ENCODE assay signal across 35 cellular contexts in genomic region chr6:165263-165662, GRCh38.
A peak's percentile ranks its signal among the peaks of the same experiment; 100 is the strongest.
DNase-seq lines count a peak whose midpoint lies in the region; ATAC-seq, FAIRE-seq and TF ChIP-seq lines count a peak whose summit lies in the region.
"Had no signal": no experiment of that assay in that cellular context is flagged by ENCODE, and none has a peak within 500 bp of the region (broad histone marks: within the 10 kb centered on the region; RNA-seq: fewer than 3 reads in every experiment).

No MANE protein-coding gene starts in this region.

- no peaks in the 10 kb centered on the region for H3K36me3 Mint-ChIP-seq in activated CD4-positive, alpha-beta T cell treated with anti-CD3 and anti-CD28 coated beads, Interleukin-2, amount 10 ng/mL, durations not matched to agents 24 days and 14 days (ENCODE audit: low read depth)
- H3K36me3 Mint-ChIP-seq: CD14-positive monocyte; CD4-positive, alpha-beta memory T cell; CD4-positive, CD25-positive, alpha-beta regulatory T cell; CD8-positive, alpha-beta T cell had no signal

- H3K4me1 Mint-ChIP-seq in activated CD4-positive, alpha-beta T cell treated with anti-CD3 and anti-CD28 coated beads, Interleukin-2, amount 10 ng/mL, durations not matched to agents 24 days and 14 days = no peaks in the 10 kb centered on the region
- H3K4me1 Mint-ChIP-seq in stimulated activated naive CD8-positive, alpha-beta T cell treated with anti-CD3 and anti-CD28 coated beads, Interleukin-15, amount 100 ng/mL, for 72 hours = no peaks in the 10 kb centered on the region
- H3K4me1 Mint-ChIP-seq: B cell; CD14-positive monocyte; CD4-positive, alpha-beta memory T cell; CD8-positive, alpha-beta memory T cell had no signal

- CTCF ChIA-PET in PC-3 (lab: Charles Lee) = no interaction called here
- CTCF ChIA-PET in GM12878 (lab: Yijun Ruan, JAX) = interaction anchor here (2.1 to 6.7 kb wide), 3 partner anchors 8 to 15 kb away, joined by 16 to 107 read pairs (median 91); no protein-coding TSS in a partner anchor

- H3K27ac ChIP-seq in BLaER1 = no peak overlapping the region
- H3K27ac ChIP-seq in PC-3 (ENCODE audit: low read length) = no peak overlapping the region
- H3K27ac ChIP-seq in GM12878 (ENCODE audit: control insufficient read depth, insufficient read depth) = no peak overlapping the region
- H3K27ac ChIP-seq in aorta (ENCODE audit: low read depth in 1 of 2, low read length in 2 of 2) = no peak overlapping the region
- H3K27ac ChIP-seq: 22Rv1; A549; BLaER1 treated with 17β-estradiol and CSF1 and Interleukin-3, amounts not matched to agents 10 nM and 100 nM; C4-2B had no signal

- no peaks in the 10 kb centered on the region for H3K9me2 ChIP-seq in PC-3 (replicated peaks; ENCODE audit: low read length)

- no peak for TF ChIP-seq CTCF in PC-3 (conservative IDR thresholded peaks at IDR 0.05; ENCODE audit: low read depth, low read length)
- TF ChIP-seq CTCF in GM12878 (IDR thresholded peaks at IDR 0.05 in 2 of 3, conservative IDR thresholded peaks at IDR 0.05 in 1 of 3; ENCODE audit: control insufficient read depth in 2 of 3, extremely low read depth in 1 of 3, insufficient read depth in 1 of 3, low read depth in 3 of 3, low read length in 3 of 3) = no peak

- intact Hi-C loops in activated CD4-positive, alpha-beta T cell treated with anti-CD3 and anti-CD28 coated beads, Interleukin-2, amount 10 ng/mL, durations not matched to agents 24 days and 14 days (cut with micrococcal nuclease) = no loop called here
- intact Hi-C loops in PC-3 (cut with micrococcal nuclease) = no loop called here
- intact Hi-C loops in GM12878 (cut with micrococcal nuclease; ENCODE audit: unreplicated experiment) = no loop called here
- intact Hi-C loops in aorta (cut with DNase I) = no loop called here

- 75% methylated on average over 1 of the region's 1 CpG for WGBS in GM12878 (ENCODE audit: insufficient coverage, insufficient replicate concordance, low lambda C conversion rate, missing lambda C conversion rate)
- WGBS in aorta, 2 donors = 45 to 65% methylated on average over 1 of the region's 1 CpG

- FAIRE-seq in GM12878 (lab: Jason Lieb, UNC) = peak; percentile 7
- FAIRE-seq: A204.1, A549 had no signal

- DNase-seq in activated CD4-positive, alpha-beta T cell treated with anti-CD3 and anti-CD28 coated beads, Interleukin-2, amount 10 ng/mL, durations not matched to agents 24 days and 14 days = peak; percentile 31
- no peak for DNase-seq in activated CD4-positive, alpha-beta T cell treated with anti-CD3 and anti-CD28 coated beads, Interleukin-2, amount 50 U/mL, for 4 hours
- peak; percentile 73 for DNase-seq in PC-3
- DNase-seq in GM12878 (ENCODE audit: low read depth, low spot score) = no peak
- DNase-seq in HUDEP-2 (lab: John Stamatoyannopoulos, UW; ENCODE audit: unreplicated experiment in 76 of 76) = no peak
- no peak for DNase-seq in stimulated activated naive CD8-positive, alpha-beta T cell treated with anti-CD3 and anti-CD28 coated beads, Interleukin-15, amount 100 ng/mL, for 72 hours
- DNase-seq in aorta = no peak
- DNase-seq: 8988T; ACHN; AML-193; BE2C; C1 segment of cervical spinal cord; Caco-2; Calu3; CD4-positive, alpha-beta memory T cell; CD4-positive, alpha-beta T cell; CD4-positive, CD25-positive, alpha-beta regulatory T cell; CD8-positive, alpha-beta memory T cell; CD8-positive, alpha-beta T cell; COR-L47; DMS 273 treated with DMSO at 0.1 percent for 48 hours; DMS153; DMS53; DMS79; DMS79 treated with DMSO at 0.1 percent for 48 hours; DND-41; EL had no signal

- in situ Hi-C loops in GM12878 (cut with MboI) = no loop called here

- H3K9me3 ChIP-seq in BLaER1 (no peaks in the 10 kb centered on the region), PC-3 (ENCODE audit: low read length) (no peaks in the 10 kb centered on the region), GM12878 (replicated peaks; ENCODE audit: control insufficient read depth, insufficient read depth, low read length) (no peaks in the 10 kb centered on the region), aorta (ENCODE audit: control insufficient read depth, low read length) (no peaks in the 10 kb centered on the region)
- H3K9me3 ChIP-seq: A549, BE2C, Caco-2 had no signal

- TF ChIP-seq EP300 in GM12878 (IDR thresholded peaks at IDR 0.05; ENCODE audit: borderline replicate concordance in 1 of 2, control insufficient read depth in 1 of 2, low read depth in 2 of 2, low read length in 2 of 2) = no peak

- TF ChIP-seq RAD21 in GM12878 (IDR thresholded peaks at IDR 0.05; ENCODE audit: insufficient read depth, low read depth, low read length) = no peak

- H3K9me3 Mint-ChIP-seq in activated CD4-positive, alpha-beta T cell treated with anti-CD3 and anti-CD28 coated beads, Interleukin-2, amount 10 ng/mL, durations not matched to agents 24 days and 14 days = no peaks in the 10 kb centered on the region
- H3K9me3 Mint-ChIP-seq in stimulated activated naive CD8-positive, alpha-beta T cell treated with anti-CD3 and anti-CD28 coated beads, Interleukin-15, amount 100 ng/mL, for 72 hours = no peaks in the 10 kb centered on the region
- H3K9me3 Mint-ChIP-seq: CD14-positive monocyte; CD4-positive, alpha-beta T cell; CD8-positive, alpha-beta T cell had no signal

- H3K4me3 Mint-ChIP-seq in activated CD4-positive, alpha-beta T cell treated with anti-CD3 and anti-CD28 coated beads, Interleukin-2, amount 10 ng/mL, durations not matched to agents 24 days and 14 days = no peak overlapping the region
- H3K4me3 Mint-ChIP-seq in stimulated activated naive CD8-positive, alpha-beta T cell treated with anti-CD3 and anti-CD28 coated beads, Interleukin-15, amount 100 ng/mL, for 72 hours = no peak overlapping the region
- H3K4me3 Mint-ChIP-seq: B cell; CD14-positive monocyte; CD4-positive, alpha-beta T cell; CD4-positive, CD25-positive, alpha-beta regulatory T cell; CD8-positive, alpha-beta memory T cell; CD8-positive, alpha-beta T cell had no signal

- H2AFZ ChIP-seq in PC-3 (ENCODE audit: low read length) (no peak overlapping the region), GM12878 (ENCODE audit: control insufficient read depth, low read depth, low read length) (no peak overlapping the region)

- no peaks in the 10 kb centered on the region for H3K79me2 ChIP-seq in PC-3 (ENCODE audit: low read length)
- no peaks in the 10 kb centered on the region for H3K79me2 ChIP-seq in GM12878 (ENCODE audit: control insufficient read depth, insufficient read depth, low read length)

- no peak for TF ChIP-seq POLR2A in GM12878 (IDR thresholded peaks at IDR 0.05; ENCODE audit: low read depth, low read length)

- no TSS peak for BruUV-seq in PC-3 (replicated peaks; lab: Mats Ljungman, UMichigan)
- BruUV-seq in GM12878 (replicated peaks; lab: Mats Ljungman, UMichigan) = no TSS peak

- H3K27ac Mint-ChIP-seq in activated CD4-positive, alpha-beta T cell treated with anti-CD3 and anti-CD28 coated beads, Interleukin-2, amount 10 ng/mL, durations not matched to agents 24 days and 14 days = no peak overlapping the region
- no peak overlapping the region for H3K27ac Mint-ChIP-seq in stimulated activated naive CD8-positive, alpha-beta T cell treated with anti-CD3 and anti-CD28 coated beads, Interleukin-15, amount 100 ng/mL, for 72 hours
- H3K27ac Mint-ChIP-seq: B cell; CD14-positive monocyte; CD4-positive, alpha-beta T cell; CD4-positive, CD25-positive, alpha-beta regulatory T cell; CD8-positive, alpha-beta memory T cell; CD8-positive, alpha-beta T cell had no signal

- SMC1A ChIA-PET in GM12878 (lab: Charles Lee; ENCODE audit: uncharacterized antibody, unreplicated experiment) = interaction anchor here (0.6 kb wide), 1 partner anchor 9 kb away, joined by 3 read pairs; no protein-coding TSS in a partner anchor

- no peaks in the 10 kb centered on the region for H3K36me3 ChIP-seq in BLaER1
- H3K36me3 ChIP-seq in PC-3 (ENCODE audit: low read depth, low read length) = no peaks in the 10 kb centered on the region
- no peaks in the 10 kb centered on the region for H3K36me3 ChIP-seq in GM12878 (ENCODE audit: control insufficient read depth in 2 of 2, insufficient read depth in 2 of 2, low read length in 1 of 2)
- H3K36me3 ChIP-seq in aorta (ENCODE audit: control insufficient read depth in 1 of 2, insufficient read depth in 2 of 2, low read length in 1 of 2) = no peaks in the 10 kb centered on the region
- H3K36me3 ChIP-seq: BE2C; BLaER1 treated with 17β-estradiol and CSF1 and Interleukin-3, amounts not matched to agents 10 nM and 100 nM had no signal

- H3F3A ChIP-seq in PC-3 (ENCODE audit: low read length, unreplicated experiment) = no peaks in the 10 kb centered on the region

- peaks cover 37% of the 10 kb centered on the region for H3K4me1 ChIP-seq in BLaER1
- peaks cover 14% of the 10 kb centered on the region for H3K4me1 ChIP-seq in PC-3 (ENCODE audit: insufficient read depth, low read length)
- H3K4me1 ChIP-seq in GM12878 (ENCODE audit: control insufficient read depth, insufficient read depth, low read length) = no peaks in the 10 kb centered on the region
- no peaks in the 10 kb centered on the region for H3K4me1 ChIP-seq in aorta (ENCODE audit: control insufficient read depth in 1 of 2, insufficient read depth in 2 of 2, low read length in 2 of 2)
- H3K4me1 ChIP-seq: A549, BE2C, Caco-2 had no signal

- peak; percentile 91 for ATAC-seq in PC-3
- ATAC-seq in GM12878 = no peak
- ATAC-seq in stimulated activated naive CD8-positive, alpha-beta T cell treated with anti-CD3 and anti-CD28 coated beads, Interleukin-15, amount 100 ng/mL, for 72 hours = no peak
- ATAC-seq in aorta (ENCODE audit: low FRiP score) = no peak
- ATAC-seq: A549; CD8-positive, alpha-beta T cell had no signal

- H3K4me3 ChIP-seq in BLaER1 (no peak overlapping the region), PC-3 (ENCODE audit: low read length) (no peak overlapping the region), GM12878 (no peak overlapping the region), aorta (ENCODE audit: low read length in 2 of 2) (no peak overlapping the region)
- H3K4me3 ChIP-seq: A549; BLaER1 treated with 17β-estradiol and CSF1 and Interleukin-3, amounts not matched to agents 10 nM and 100 nM had no signal

- peaks cover 29% of the 10 kb centered on the region for H3K27me3 Mint-ChIP-seq in activated CD4-positive, alpha-beta T cell treated with anti-CD3 and anti-CD28 coated beads, Interleukin-2, amount 10 ng/mL, durations not matched to agents 24 days and 14 days
- peaks cover 12% of the 10 kb centered on the region for H3K27me3 Mint-ChIP-seq in stimulated activated naive CD8-positive, alpha-beta T cell treated with anti-CD3 and anti-CD28 coated beads, Interleukin-15, amount 100 ng/mL, for 72 hours
- H3K27me3 Mint-ChIP-seq: B cell had no signal

- H4K20me1 ChIP-seq in BLaER1 (no peaks in the 10 kb centered on the region), PC-3 (ENCODE audit: low read length) (no peaks in the 10 kb centered on the region), GM12878 (ENCODE audit: control insufficient read depth, insufficient read depth) (no peaks in the 10 kb centered on the region)
- H4K20me1 ChIP-seq: BLaER1 treated with 17β-estradiol and CSF1 and Interleukin-3, amounts not matched to agents 10 nM and 100 nM had no signal

- RAD21 ChIA-PET in GM12878 (lab: Charles Lee; ENCODE audit: unreplicated experiment) = interaction anchor here (1.0 to 4.4 kb wide), 3 partner anchors 10 to 15 kb away, joined by 3 to 24 read pairs (median 3); no protein-coding TSS in a partner anchor

- H3K27me3 ChIP-seq in BLaER1 (no peaks in the 10 kb centered on the region), PC-3 (ENCODE audit: low read length) (no peaks in the 10 kb centered on the region), GM12878 (replicated peaks in 1 of 2; ENCODE audit: control insufficient read depth in 2 of 2, insufficient read depth in 2 of 2, low read length in 1 of 2) (no peaks in the 10 kb centered on the region), aorta (ENCODE audit: control insufficient read depth in 1 of 2, insufficient read depth in 2 of 2, low read length in 1 of 2) (no peaks in the 10 kb centered on the region)
- H3K27me3 ChIP-seq: BE2C had no signal

- POLR2A ChIA-PET in PC-3 (lab: Charles Lee; ENCODE audit: unreplicated experiment) = no interaction called here
- POLR2A ChIA-PET in GM12878 (lab: Charles Lee) = no interaction called here

- H3K9ac ChIP-seq in BLaER1 (no peak overlapping the region), PC-3 (ENCODE audit: low read length) (no peak overlapping the region), GM12878 (ENCODE audit: control insufficient read depth, insufficient read depth, low read length) (no peak overlapping the region)
- H3K9ac ChIP-seq: BLaER1 treated with 17β-estradiol and CSF1 and Interleukin-3, amounts not matched to agents 10 nM and 100 nM had no signal

- H3K4me2 ChIP-seq in BLaER1 (peak overlapping the region; percentile 64; the same call in 1 of the 2 replicates), PC-3 (ENCODE audit: low read length) (0 out of 2 replicates have a peak overlapping the region, but pooled peaks have one; percentile 6), GM12878 (ENCODE audit: control insufficient read depth, insufficient read depth) (no peak overlapping the region)
- H3K4me2 ChIP-seq: A549 had no signal

Comparison
In these comparisons a context has a peak if more than half of its experiments do, and no peak if none do; other contexts are left out.
1. DNase-seq: peak in activated CD4-positive, alpha-beta T cell treated with anti-CD3 and anti-CD28 coated beads, Interleukin-2, amount 10 ng/mL, durations not matched to agents 24 days and 14 days (single experiment) and PC-3 (single experiment); none in activated CD4-positive, alpha-beta T cell treated with anti-CD3 and anti-CD28 coated beads, Interleukin-2, amount 50 U/mL, for 4 hours (0 of 2), GM12878 (single experiment), HUDEP-2 (0 of 76), stimulated activated naive CD8-positive, alpha-beta T cell treated with anti-CD3 and anti-CD28 coated beads, Interleukin-15, amount 100 ng/mL, for 72 hours (0 of 2) and aorta (0 of 2).